Comparison of ENCODE assay signal across 8 cellular contexts in genomic region chr1:230112131-230112701, GRCh38. TPM values are rescaled to one million over a fixed set of nuclear protein-coding genes. Genes with fewer than 3 reads are reported as not detected.
DNase-seq lines count a peak whose midpoint lies in the region; ATAC-seq and TF ChIP-seq lines count a peak whose summit lies in the region.

No MANE protein-coding gene starts in this region.

- no peaks in the 10 kb centered on the region for H3K9me3 Mint-ChIP-seq in natural killer cell treated with Interleukin-12 subunit alpha and Interleukin-12 subunit beta and Interleukin-15 and Interleukin-18, amount 100 ng/mL, for 72 hours

- H3K36me3 Mint-ChIP-seq in natural killer cell treated with Interleukin-12 subunit alpha and Interleukin-12 subunit beta and Interleukin-15 and Interleukin-18, amount 100 ng/mL, for 72 hours: peaks cover 5% of the 10 kb centered on the region

- no peak overlapping the region for H3K14ac ChIP-seq in trophoblast cell (ENCODE audit: low read length)

- no peak overlapping the region for H3K4me3 ChIP-seq in trophoblast cell (ENCODE audit: low read depth, low read length)

- no peaks in the 10 kb centered on the region for H3K27me3 ChIP-seq in trophoblast cell (ENCODE audit: insufficient read depth, low read length)

- peaks cover 44 to 58% of the 10 kb centered on the region in 2 donors for H3K4me1 Mint-ChIP-seq in natural killer cell treated with Interleukin-12 subunit alpha and Interleukin-12 subunit beta and Interleukin-15 and Interleukin-18, amount 100 ng/mL, for 72 hours (ENCODE audit: low read depth in 2 of 2)

- H2BK5ac ChIP-seq in trophoblast cell (ENCODE audit: low read depth, low read length, poor library complexity): no peak overlapping the region

- H3K9ac ChIP-seq in trophoblast cell (ENCODE audit: low read length): no peak overlapping the region

- no peak overlapping the region for H3K27ac ChIP-seq in trophoblast cell (ENCODE audit: low read depth, low read length)

- H4K91ac ChIP-seq in trophoblast cell (ENCODE audit: low read depth, low read length): no peak overlapping the region

- peak; percentile 28 for DNase-seq in GF-D8 (lab: John Stamatoyannopoulos, UW)
- DNase-seq in NCI-H82 treated with DMSO at 0.1 percent for 48 hours (lab: John Stamatoyannopoulos, UW; ENCODE audit: unreplicated experiment): peak; percentile 53
- DNase-seq in erythroblast (lab: John Stamatoyannopoulos, UW): peak; percentile 44 to 70
- no peak for DNase-seq in trophoblast cell
- DNase-seq in SW 1271 (lab: John Stamatoyannopoulos, UW): no peak
- DNase-seq in natural killer cell treated with Interleukin-12 subunit alpha and Interleukin-12 subunit beta and Interleukin-15 and Interleukin-18, amount 100 ng/mL, for 72 hours (ENCODE audit: low spot score): no peak
- DNase-seq in activated gamma-delta T cell treated with Interleukin-2 at 50 U/mL for 16 hours: no peak

- no peak overlapping the region for H3K4me2 ChIP-seq in trophoblast cell (ENCODE audit: low read length)

- H3K79me2 ChIP-seq in trophoblast cell (ENCODE audit: control insufficient read depth, insufficient read depth, low read length, poor library complexity): peaks cover 8% of the 10 kb centered on the region

- no peak overlapping the region for H2BK12ac ChIP-seq in trophoblast cell (ENCODE audit: low read length)

- H3K4me3 Mint-ChIP-seq in natural killer cell treated with Interleukin-12 subunit alpha and Interleukin-12 subunit beta and Interleukin-15 and Interleukin-18, amount 100 ng/mL, for 72 hours: no peak overlapping the region

- no peak for ATAC-seq in HG02884 (IDR thresholded peaks at IDR 0.05; ENCODE audit: unreplicated experiment)
- no peak for ATAC-seq in natural killer cell treated with Interleukin-12 subunit alpha and Interleukin-12 subunit beta and Interleukin-15 and Interleukin-18, amount 100 ng/mL, for 72 hours

- H4K8ac ChIP-seq in trophoblast cell (ENCODE audit: low read depth, low read length): peak overlapping the region; percentile 12

- no peak for TF ChIP-seq POLR2A in erythroblast (IDR thresholded peaks at IDR 0.05; ENCODE audit: low read length)

- no peaks in the 10 kb centered on the region for H3K27me3 Mint-ChIP-seq in natural killer cell treated with Interleukin-12 subunit alpha and Interleukin-12 subunit beta and Interleukin-15 and Interleukin-18, amount 100 ng/mL, for 72 hours

- no CpG with 5 or more reads among the region's 7 CpGs for WGBS in trophoblast cell (ENCODE audit: extremely low coverage, insufficient coverage, insufficient read length)

- H3K36me3 ChIP-seq in trophoblast cell (ENCODE audit: control insufficient read depth in 1 of 2, insufficient read depth in 2 of 2, low read length in 2 of 2): peaks cover 3 to 10% of the 10 kb centered on the region in 2 experiments

- H3K4ac ChIP-seq in trophoblast cell (ENCODE audit: low read depth, low read length): no peak overlapping the region

- peaks cover 4% of the 10 kb centered on the region for H3K9me3 ChIP-seq in trophoblast cell (ENCODE audit: insufficient read depth, low read depth, low read length)

- no peak overlapping the region for H2AK5ac ChIP-seq in trophoblast cell (ENCODE audit: low read length)

- no peak overlapping the region for H3K23ac ChIP-seq in trophoblast cell (ENCODE audit: low read length)

- no peak overlapping the region for H2BK120ac ChIP-seq in trophoblast cell (ENCODE audit: insufficient read depth, low read length, poor library complexity)

- no peak overlapping the region for H2AFZ ChIP-seq in trophoblast cell (ENCODE audit: insufficient read depth, low read length, poor library complexity)

- peaks cover 10% of the 10 kb centered on the region for H3K79me1 ChIP-seq in trophoblast cell (ENCODE audit: low read length)

- peak overlapping the region in 1 of 2 donors; percentile 50 for H3K27ac Mint-ChIP-seq in natural killer cell treated with Interleukin-12 subunit alpha and Interleukin-12 subunit beta and Interleukin-15 and Interleukin-18, amount 100 ng/mL, for 72 hours

- peak overlapping the region; percentile 6 for H3K18ac ChIP-seq in trophoblast cell (ENCODE audit: low read length)

- peaks cover 33 to 47% of the 10 kb centered on the region in 2 experiments for H3K4me1 ChIP-seq in trophoblast cell (ENCODE audit: control insufficient read depth in 1 of 2, insufficient read depth in 2 of 2, low read length in 2 of 2)

- H4K12ac ChIP-seq in trophoblast cell (ENCODE audit: low read depth, low read length): no peak overlapping the region

RNA-seq across cellular contexts. Expression of gene GALNT2, which starts 45.2 kb away (rescaled TPM):
- polyA plus RNA-seq in trophoblast cell (2013): 156 and 169 TPM in 2 replicates
- 10 to 100 TPM; 37.7 to 51.5 TPM for total RNA-seq in natural killer cell treated with Interleukin-12 subunit alpha and Interleukin-12 subunit beta and Interleukin-15 and Interleukin-18, amount 100 ng/mL, for 72 hours

Comparison
In these comparisons a context has a peak if more than half of its experiments do, and no peak if none do; other contexts are left out.
1. DNase-seq: peak in GF-D8 (single experiment), NCI-H82 treated with DMSO at 0.1 percent for 48 hours (single experiment) and erythroblast (2 of 2); none in trophoblast cell (0 of 2), SW 1271 (0 of 2), natural killer cell treated with Interleukin-12 subunit alpha and Interleukin-12 subunit beta and Interleukin-15 and Interleukin-18, amount 100 ng/mL, for 72 hours (single experiment) and activated gamma-delta T cell treated with Interleukin-2 at 50 U/mL for 16 hours (single experiment).